34 cellular contexts compared by ENCODE assay signal in the genomic region with DNA sequence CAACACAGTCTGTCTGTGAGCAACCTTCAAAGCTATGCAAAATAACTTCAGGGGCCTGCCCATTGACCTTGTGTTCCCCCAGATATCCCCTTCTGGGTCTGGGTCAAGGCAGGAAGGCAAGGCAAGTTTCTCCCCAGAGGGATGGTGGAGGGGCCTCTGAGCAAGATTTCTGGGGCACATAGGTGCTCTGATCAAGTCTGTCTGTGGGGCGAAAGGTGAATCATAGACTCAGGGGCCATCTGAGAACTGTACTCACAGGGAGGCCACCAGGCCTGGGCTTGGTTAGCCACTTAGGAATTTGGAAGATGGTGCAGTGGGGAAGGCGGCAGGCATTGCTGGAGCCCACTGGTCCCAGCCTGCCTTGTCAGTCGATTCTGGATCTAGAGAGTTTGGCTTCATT.
"Had no signal": no experiment of that assay in that cellular context is flagged by ENCODE, and none has a peak within 500 bp of the region (broad histone marks: within the 10 kb centered on the region; RNA-seq: fewer than 3 reads in every experiment).

No MANE protein-coding gene starts in this region.

- H3K4me3 ChIP-seq: MG63 had no signal

- H3K4me2 ChIP-seq: KMS-11 had no signal

- H3K27me3 ChIP-seq: MG63 had no signal

- H3K36me3 ChIP-seq: MG63 had no signal

- H3K9ac ChIP-seq: KMS-11 had no signal

- H3K27ac ChIP-seq: KMS-11 had no signal

- DNase-seq: Karpas-422, Kasumi-1, KG1, MG63, MM.1S, MV-4-11, NCI-H1048, NCI-H1092, NCI-H1092 treated with DMSO at 0.1 percent for 48 hours, NCI-H1105, NCI-H1105 treated with DMSO at 0.1 percent for 48 hours, NCI-H1417, NCI-H1417 treated with DMSO at 0.1 percent for 48 hours, NCI-H1436, NCI-H1436 treated with DMSO at 0.1 percent for 48 hours, NCI-H1694, NCI-H1694 treated with DMSO at 0.1 percent for 48 hours, NCI-H187, NCI-H187 treated with DMSO at 0.1 percent for 48 hours, NCI-H1930, NCI-H2029, NCI-H2029 treated with DMSO at 0.1 percent for 48 hours, NCI-H2081, NCI-H2081 treated with DMSO at 0.1 percent for 48 hours, NCI-H2107, NCI-H2171, NCI-H2171 treated with DMSO at 0.1 percent for 48 hours, NCI-H2227 treated with DMSO at 0.1 percent for 48 hours, NCI-H226, NCI-H345, NCI-H446, NCI-H446 treated with DMSO at 0.1 percent for 48 hours, NCI-H510A had no signal

- H3K9me3 ChIP-seq: MG63 had no signal
